In the genomic region with DNA sequence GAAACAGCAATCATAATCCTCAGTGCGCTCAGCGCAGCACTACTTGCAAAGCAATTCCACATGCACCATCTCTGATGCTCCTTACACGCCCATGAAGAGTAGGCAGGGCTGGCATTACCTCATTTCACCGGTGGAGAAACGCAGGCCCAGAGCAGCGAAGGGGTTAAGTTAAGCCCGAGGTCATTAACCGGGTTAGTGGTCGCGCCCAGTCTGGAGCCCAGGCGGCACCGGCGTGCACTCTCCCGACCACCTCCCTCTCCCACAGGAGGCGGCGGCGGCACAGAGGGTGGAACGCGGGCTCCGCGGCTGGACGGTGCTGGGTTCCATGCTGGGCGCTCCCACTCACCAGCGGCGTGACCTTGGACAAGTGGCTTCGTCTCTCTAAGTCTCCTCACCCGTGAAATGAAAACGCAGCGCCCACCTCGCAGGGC, we compare ENCODE assay signal across 8 cellular contexts. TPM values are rescaled to one million over a fixed set of nuclear protein-coding genes. Genes with fewer than 3 reads are reported as not detected.
A peak's percentile ranks its signal among the peaks of the same experiment; 100 is the strongest.
DNase-seq lines count a peak whose midpoint lies in the region; ATAC-seq and TF ChIP-seq lines count a peak whose summit lies in the region.

No MANE protein-coding gene starts in this region.

- H3K4me3 ChIP-seq in astrocyte of the spinal cord (ENCODE audit: low read depth, low read length), result peak overlapping the region; percentile 76

- TF ChIP-seq CTCF in astrocyte of the spinal cord (IDR thresholded peaks at IDR 0.05; ENCODE audit: low read depth, low read length) (no peak), GM20000 (IDR thresholded peaks at IDR 0.05; ENCODE audit: extremely low read depth, missing control alignments) (no peak)

- DNase-seq in stimulated activated CD4-positive, alpha-beta T cell treated with anti-CD3 and anti-CD28 coated beads, Interleukin-12 subunit alpha, Interleukin-12 subunit beta, amount 100 ng/mL, for 4 hours, result peak; percentile 36
- DNase-seq in stimulated activated CD4-positive, alpha-beta T cell treated with anti-CD3 and anti-CD28 coated beads, Interleukin-2, amount 100 ng/mL, for 48 hours, result no peak
- DNase-seq in LHCN-M2 (ENCODE audit: low read depth) (peak; percentile 48), astrocyte of the spinal cord (ENCODE audit: low read depth, low spot score) (no peak), iris pigment epithelial cell (ENCODE audit: low read depth) (peak; percentile 67), GM20000 (ENCODE audit: low spot score) (no peak)
- DNase-seq in stimulated activated naive CD8-positive, alpha-beta T cell treated with anti-CD3 and anti-CD28 coated beads, Interleukin-15, Interleukin-2, amounts not matched to agents 100 U/mL and 50 U/mL, for 24 hours, result no peak

- in situ Hi-C loops in astrocyte of the spinal cord (cut with HindIII; ENCODE audit: low sequenced_read_pairs), result no loop called here

- peak; percentile 1 for ATAC-seq in stimulated activated naive CD8-positive, alpha-beta T cell treated with anti-CD3 and anti-CD28 coated beads, Interleukin-15, Interleukin-2, amounts not matched to agents 100 U/mL and 50 U/mL, for 24 hours
- no peak for ATAC-seq in GM18873 (IDR thresholded peaks at IDR 0.05; ENCODE audit: low FRiP score, unreplicated experiment)

RNA-seq across cellular contexts. Expression of gene FASTK, which starts 0.5 kb away (rescaled TPM):
- 141 and 146 TPM in 2 replicates for total RNA-seq in LHCN-M2 (2014; rRNA removed)
- polyA plus RNA-seq in LHCN-M2 (2012), result 107 TPM

RNA-seq across cellular contexts. Expression of gene TMUB1, which starts 3.2 kb away (rescaled TPM):
- total RNA-seq in LHCN-M2 (2014; rRNA removed), result 60.9 and 61.5 TPM in 2 replicates
- polyA plus RNA-seq in LHCN-M2 (2012), result 48.7 TPM

RNA-seq across cellular contexts. Expression of gene AGAP3, which starts 6.2 kb away (rescaled TPM):
- 52.8 and 53.4 TPM in 2 replicates for total RNA-seq in LHCN-M2 (2014; rRNA removed)
- 60.3 TPM for polyA plus RNA-seq in LHCN-M2 (2012)

RNA-seq across cellular contexts. Expression of gene SLC4A2, which starts 20.7 kb away (rescaled TPM):
- total RNA-seq in LHCN-M2 (2014; rRNA removed), result 274 and 291 TPM in 2 replicates
- 331 TPM for polyA plus RNA-seq in LHCN-M2 (2012)

RNA-seq across cellular contexts. Expression of gene CDK5, which starts 22.4 kb away (rescaled TPM):
- total RNA-seq in LHCN-M2 (2014; rRNA removed), result 47.1 and 47.4 TPM in 2 replicates
- 53.1 TPM for polyA plus RNA-seq in LHCN-M2 (2012)

Comparison
In these comparisons a context has a peak if more than half of its experiments do, and no peak if none do; other contexts are left out.
1. DNase-seq: peak in stimulated activated CD4-positive, alpha-beta T cell treated with anti-CD3 and anti-CD28 coated beads, Interleukin-12 subunit alpha, Interleukin-12 subunit beta, amount 100 ng/mL, for 4 hours (single experiment), LHCN-M2 (single experiment) and iris pigment epithelial cell (single experiment); none in stimulated activated CD4-positive, alpha-beta T cell treated with anti-CD3 and anti-CD28 coated beads, Interleukin-2, amount 100 ng/mL, for 48 hours (0 of 2), astrocyte of the spinal cord (single experiment), stimulated activated naive CD8-positive, alpha-beta T cell treated with anti-CD3 and anti-CD28 coated beads, Interleukin-15, Interleukin-2, amounts not matched to agents 100 U/mL and 50 U/mL, for 24 hours (single experiment) and GM20000 (single experiment).